ENCODE assay signal across 8 cellular contexts in genomic region chr6:113971786-113972185, GRCh38. TPM values are rescaled to one million over a fixed set of nuclear protein-coding genes. Genes with fewer than 3 reads are reported as not detected.
A peak's percentile ranks its signal among the peaks of the same experiment; 100 is the strongest.
DNase-seq lines count a peak whose midpoint lies in the region; ATAC-seq and TF ChIP-seq lines count a peak whose summit lies in the region.

No MANE protein-coding gene starts in this region.

- no peaks in the 10 kb centered on the region for H3K9me3 ChIP-seq in OCI-LY1 (ENCODE audit: low read length)

- H3K9ac ChIP-seq in OCI-LY1 (ENCODE audit: low read length), result no peak overlapping the region

- H4K20me1 ChIP-seq in OCI-LY1 (ENCODE audit: insufficient read depth, low read length), result peaks cover 4% of the 10 kb centered on the region

- no peaks in the 10 kb centered on the region for H3K9me3 Mint-ChIP-seq in T-helper 2 cell treated with Interferon-gamma antibody and Interleukin-4, amounts not matched to agents 5 μg/mL and 100 μg/mL, for 36 hours
- no peaks in the 10 kb centered on the region for H3K9me3 Mint-ChIP-seq in effector memory CD8-positive, alpha-beta T cell
- no peaks in the 10 kb centered on the region for H3K9me3 Mint-ChIP-seq in osteocyte (ENCODE audit: unreplicated experiment)

- H3K36me3 Mint-ChIP-seq in T-helper 2 cell treated with Interferon-gamma antibody and Interleukin-4, amounts not matched to agents 5 μg/mL and 100 μg/mL, for 36 hours (ENCODE audit: low read depth), result peaks cover 2% of the 10 kb centered on the region
- H3K36me3 Mint-ChIP-seq in effector memory CD8-positive, alpha-beta T cell (ENCODE audit: insufficient read depth), result peaks cover 18% of the 10 kb centered on the region
- no peaks in the 10 kb centered on the region for H3K36me3 Mint-ChIP-seq in osteocyte (ENCODE audit: unreplicated experiment)

- no peaks in the 10 kb centered on the region for H3K9me2 ChIP-seq in OCI-LY1 (ENCODE audit: low read depth, low read length)

- peaks cover 34% of the 10 kb centered on the region for H3K79me2 ChIP-seq in OCI-LY1 (ENCODE audit: insufficient read depth, low read length)

- peak overlapping the region; percentile 76; the same call in 1 of the 2 replicates for H2AFZ ChIP-seq in OCI-LY1 (ENCODE audit: low read length)

- H3K4me1 Mint-ChIP-seq in T-helper 2 cell treated with Interferon-gamma antibody and Interleukin-4, amounts not matched to agents 5 μg/mL and 100 μg/mL, for 36 hours (ENCODE audit: low read depth), result peaks cover 22% of the 10 kb centered on the region
- peaks cover 16 to 43% of the 10 kb centered on the region in 2 donors for H3K4me1 Mint-ChIP-seq in effector memory CD8-positive, alpha-beta T cell (ENCODE audit: low read depth in 2 of 2)
- peaks cover 30% of the 10 kb centered on the region for H3K4me1 Mint-ChIP-seq in osteocyte (ENCODE audit: unreplicated experiment)

- no peak overlapping the region for H3K27ac ChIP-seq in OCI-LY1 (ENCODE audit: low read depth, low read length, poor library complexity, severe bottlenecking)

- peak overlapping the region; percentile 92 for H3K4me3 ChIP-seq in OCI-LY1 (ENCODE audit: low read depth, low read length, poor library complexity, severe bottlenecking)

- DNase-seq in T-helper 2 cell treated with Interferon-gamma antibody and Interleukin-4, amounts not matched to agents 5 μg/mL and 100 μg/mL, for 36 hours (ENCODE audit: low spot score), result no peak
- DNase-seq in T-helper 2 cell (no peak), osteocyte (ENCODE audit: extremely low spot score, unreplicated experiment) (no peak), SK-N-DZ (ENCODE audit: low spot score) (no peak), left colon (no peak)
- no peak for DNase-seq in effector memory CD8-positive, alpha-beta T cell

- 0 out of 2 replicates have a peak, but pooled peaks cover 8% of the 10 kb centered on the region for H3K36me3 ChIP-seq in OCI-LY1 (ENCODE audit: insufficient read depth, low read length)

- H3K27ac Mint-ChIP-seq in T-helper 2 cell treated with Interferon-gamma antibody and Interleukin-4, amounts not matched to agents 5 μg/mL and 100 μg/mL, for 36 hours, result no peak overlapping the region
- peak overlapping the region in 1 of 2 donors; percentile 98 for H3K27ac Mint-ChIP-seq in effector memory CD8-positive, alpha-beta T cell
- no peak overlapping the region for H3K27ac Mint-ChIP-seq in osteocyte (ENCODE audit: unreplicated experiment)

- TF ChIP-seq CTCF in OCI-LY1 (IDR thresholded peaks at IDR 0.05; ENCODE audit: low read length), result no peak
- TF ChIP-seq CTCF in osteocyte (IDR thresholded peaks at IDR 0.05), result no peak

- peaks cover 5% of the 10 kb centered on the region for H3K27me3 Mint-ChIP-seq in T-helper 2 cell treated with Interferon-gamma antibody and Interleukin-4, amounts not matched to agents 5 μg/mL and 100 μg/mL, for 36 hours (ENCODE audit: low read depth)
- H3K27me3 Mint-ChIP-seq in effector memory CD8-positive, alpha-beta T cell, result no peaks in the 10 kb centered on the region
- H3K27me3 Mint-ChIP-seq in osteocyte (ENCODE audit: unreplicated experiment), result no peaks in the 10 kb centered on the region

- ATAC-seq in effector memory CD8-positive, alpha-beta T cell (replicated peaks), result no peak
- ATAC-seq in esophagus mucosa (no peak), left colon (no peak)

- H3K4me2 ChIP-seq in OCI-LY1 (ENCODE audit: low read length), result peak overlapping the region; percentile 95; the same call in 1 of the 2 replicates

- peaks cover 32% of the 10 kb centered on the region for H3K4me1 ChIP-seq in OCI-LY1 (ENCODE audit: insufficient read depth, low read length, severe bottlenecking)

- H3F3A ChIP-seq in OCI-LY1 (ENCODE audit: insufficient read depth, low read length), result no peaks in the 10 kb centered on the region

- H3K27me3 ChIP-seq in OCI-LY1 (ENCODE audit: insufficient read depth, low read length), result no peaks in the 10 kb centered on the region

- peak overlapping the region; percentile 21 for H3K4me3 Mint-ChIP-seq in T-helper 2 cell treated with Interferon-gamma antibody and Interleukin-4, amounts not matched to agents 5 μg/mL and 100 μg/mL, for 36 hours
- peak overlapping the region; percentile 96 to 97 for H3K4me3 Mint-ChIP-seq in effector memory CD8-positive, alpha-beta T cell
- peak overlapping the region; percentile 99 for H3K4me3 Mint-ChIP-seq in osteocyte (ENCODE audit: unreplicated experiment)

- intact Hi-C loops in left colon (cut with DNase I, micrococcal nuclease), result no loop called here

RNA-seq across cellular contexts. Expression of gene HDAC2, which starts 0.8 kb away (rescaled TPM):
- total RNA-seq in osteocyte, result 147 and 153 TPM in 2 replicates
- 210 and 226 TPM in 2 replicates for polyA plus RNA-seq in SK-N-DZ (2014; cell fraction: cytosol; rRNA removed)
- polyA plus RNA-seq in SK-N-DZ (2014; cell fraction: nucleus; rRNA removed), result 135 and 165 TPM in 2 replicates
- total RNA-seq in esophagus mucosa, result 51.4 TPM
- 10 to 100 TPM; 59.9 to 62.5 TPM for total RNA-seq in left colon

Comparison
In these comparisons a context has a peak if more than half of its experiments do, and no peak if none do; other contexts are left out.
1. H3K4me3 Mint-ChIP-seq: peak in every context shown above with its lines; median percentile 99 in osteocyte; 96 in effector memory CD8-positive, alpha-beta T cell; 21 in T-helper 2 cell treated with Interferon-gamma antibody and Interleukin-4, amounts not matched to agents 5 μg/mL and 100 μg/mL, for 36 hours.